ENCODE assay signal across 31 cellular contexts in genomic region chr11:133844217-133844616, GRCh38. TPM values are rescaled to one million over a fixed set of nuclear protein-coding genes. Genes with fewer than 3 reads are reported as not detected.
DNase-seq lines count a peak whose midpoint lies in the region; ATAC-seq and TF ChIP-seq lines count a peak whose summit lies in the region.
"Had no signal": no experiment of that assay in that cellular context is flagged by ENCODE, and none has a peak within 500 bp of the region (broad histone marks: within the 10 kb centered on the region; RNA-seq: fewer than 3 reads in every experiment).

No MANE protein-coding gene starts in this region.

- peaks cover 21% of the 10 kb centered on the region for H3K4me1 ChIP-seq in BLaER1
- no peaks in the 10 kb centered on the region for H3K4me1 ChIP-seq in BE2C
- H3K4me1 ChIP-seq: A549 had no signal

- H3K9me3 Mint-ChIP-seq in osteocyte (ENCODE audit: unreplicated experiment) = peaks cover 2% of the 10 kb centered on the region

- no peak overlapping the region for H3K9ac ChIP-seq in BLaER1

- H3K27ac Mint-ChIP-seq in osteocyte (ENCODE audit: unreplicated experiment) = no peak overlapping the region
- H3K27ac Mint-ChIP-seq: CD8-positive, alpha-beta T cell; T-cell had no signal

- no peak for ATAC-seq in HG02840 (IDR thresholded peaks at IDR 0.05; ENCODE audit: low FRiP score, unreplicated experiment)
- ATAC-seq: A549; CD8-positive, alpha-beta T cell; Panc1; T-cell had no signal

- H3K9me3 ChIP-seq in BLaER1 = 0 out of 2 replicates have a peak, but pooled peaks cover 6% of the 10 kb centered on the region
- H3K9me3 ChIP-seq in BE2C = no peaks in the 10 kb centered on the region
- H3K9me3 ChIP-seq: A549 had no signal

- H3K4me3 Mint-ChIP-seq in osteocyte (ENCODE audit: unreplicated experiment) = no peak overlapping the region
- H3K4me3 Mint-ChIP-seq: CD8-positive, alpha-beta T cell; T-cell had no signal

- H3K4me3 ChIP-seq in BLaER1 (no peak overlapping the region), BE2C (ENCODE audit: low read depth, low read length) (no peak overlapping the region)
- H3K4me3 ChIP-seq: A549 had no signal

- no peaks in the 10 kb centered on the region for H4K20me1 ChIP-seq in BLaER1

- no peaks in the 10 kb centered on the region for H3K27me3 ChIP-seq in BLaER1
- peaks cover 38% of the 10 kb centered on the region for H3K27me3 ChIP-seq in BE2C

- DNase-seq in DMS79 (lab: John Stamatoyannopoulos, UW) (peak; percentile 25), NCI-H345 treated with DMSO at 0.1 percent for 48 hours (lab: John Stamatoyannopoulos, UW; ENCODE audit: unreplicated experiment) (peak; percentile 28), osteocyte (ENCODE audit: extremely low spot score, unreplicated experiment) (peak; percentile 76), BE2C (no peak), DMS 273 treated with DMSO at 0.1 percent for 48 hours (lab: John Stamatoyannopoulos, UW) (no peak)
- DNase-seq: AML-193; CD8-positive, alpha-beta T cell; DMS153; GOT3; HCEC 1CT; Karpas-422; NCI-H1092 treated with DMSO at 0.1 percent for 48 hours; NCI-H146; NCI-H2029; NCI-H2171; NCI-H226; NCI-H524; SHP77; T-cell had no signal

- H3K4me2 ChIP-seq in BLaER1 = peak overlapping the region; percentile 59; the same call in 1 of the 2 replicates
- H3K4me2 ChIP-seq: A549 had no signal

- no peak overlapping the region for H3K27ac ChIP-seq in BLaER1
- H3K27ac ChIP-seq: A549, C4-2B, RWPE1 had no signal

- no peaks in the 10 kb centered on the region for H3K36me3 ChIP-seq in BLaER1
- no peaks in the 10 kb centered on the region for H3K36me3 ChIP-seq in BE2C

- no peaks in the 10 kb centered on the region for H3K36me3 Mint-ChIP-seq in osteocyte (ENCODE audit: unreplicated experiment)
- H3K36me3 Mint-ChIP-seq: CD8-positive, alpha-beta T cell; T-cell had no signal

- H3K4me1 Mint-ChIP-seq in osteocyte (ENCODE audit: unreplicated experiment) = no peaks in the 10 kb centered on the region
- H3K4me1 Mint-ChIP-seq: T-cell had no signal

- H3K27me3 Mint-ChIP-seq in osteocyte (ENCODE audit: unreplicated experiment) = no peaks in the 10 kb centered on the region

- TF ChIP-seq CTCF in osteocyte (IDR thresholded peaks at IDR 0.05) = no peak
- no peak for TF ChIP-seq CTCF in BE2C (IDR thresholded peaks at IDR 0.05; ENCODE audit: low read depth, low read length)

RNA-seq across cellular contexts. Expression of gene SPATA19, which starts 1.1 kb away (rescaled TPM):
- total RNA-seq in osteocyte = not detected in 2 replicates
- polyA plus RNA-seq in BE2C (2012; ENCODE audit: insufficient read depth, insufficient read length, low read depth) = not detected
- total RNA-seq: CD8-positive, alpha-beta T cell; Daoy; G401; HT-29; OCI-LY7; SK-MEL-5; T-cell; T-helper 2 cell treated with Interferon-gamma antibody and Interleukin-4, amounts not matched to agents 100 ng/mL and 5 ng/mL, for 36 hours had no signal
- polyA plus RNA-seq: A549 had no signal

Comparison
In these comparisons a context has a peak if more than half of its experiments do, and no peak if none do; other contexts are left out.
1. DNase-seq: peak in DMS79 (single experiment), NCI-H345 treated with DMSO at 0.1 percent for 48 hours (single experiment) and osteocyte (single experiment); none in BE2C (single experiment) and DMS 273 treated with DMSO at 0.1 percent for 48 hours (single experiment).